8 cellular contexts compared by ENCODE assay signal in the genomic region with DNA sequence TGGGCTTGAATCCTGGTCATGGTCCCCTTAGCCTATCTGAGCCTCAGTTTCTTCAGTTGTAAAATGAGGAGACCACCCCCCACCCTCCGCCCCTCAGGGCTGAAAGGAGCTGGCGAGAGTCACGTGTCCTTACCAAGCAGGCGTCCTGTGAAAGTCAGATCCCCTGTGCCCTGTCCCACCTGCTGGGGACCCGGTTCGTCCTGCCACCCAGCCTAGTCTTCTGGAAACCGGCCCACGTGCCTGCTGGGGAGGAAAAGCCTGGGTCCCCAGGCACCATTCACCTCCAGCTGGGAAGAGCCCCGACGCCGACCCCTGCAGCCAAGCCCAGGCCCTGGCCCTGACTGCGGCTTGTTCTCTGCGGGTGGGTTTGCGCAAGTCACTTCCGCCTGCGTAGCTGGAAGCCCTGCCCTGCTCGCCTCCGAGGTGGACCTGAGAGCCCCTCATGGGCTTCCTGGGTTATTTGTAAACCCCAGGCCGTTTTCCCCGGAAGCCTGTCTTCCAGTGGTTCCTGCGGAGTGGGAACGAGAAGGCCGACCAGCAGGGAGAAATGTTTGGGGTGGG. TPM values are rescaled to one million over a fixed set of nuclear protein-coding genes. Genes with fewer than 3 reads are reported as not detected.
DNase-seq lines count a peak whose midpoint lies in the region; ATAC-seq, FAIRE-seq and TF ChIP-seq lines count a peak whose summit lies in the region.

No MANE protein-coding gene starts in this region.

- no peaks in the 10 kb centered on the region for H3K9me1 ChIP-seq in K562 (ENCODE audit: control insufficient read depth, insufficient read depth, low read length)

- TF ChIP-seq EP300 in K562 (IDR thresholded peaks at IDR 0.05; ENCODE audit: low read length) = no peak

- peaks cover 9 to 33% (median 17%) of the 10 kb centered on the region in 4 donors for H3K4me1 Mint-ChIP-seq in CD4-positive, alpha-beta memory T cell
- peaks cover 9% of the 10 kb centered on the region for H3K4me1 Mint-ChIP-seq in stimulated activated naive CD8-positive, alpha-beta T cell treated with anti-CD3 and anti-CD28 coated beads, Interleukin-15, Interleukin-2, amounts not matched to agents 100 ng/mL and 50 ng/mL, for 24 hours (ENCODE audit: low read depth)

- H3K9ac ChIP-seq in K562 (ENCODE audit: insufficient read depth in 1 of 2, low read depth in 2 of 2, low read length in 2 of 2) = no peak overlapping the region

- no peak overlapping the region for H3K4me2 ChIP-seq in K562 (ENCODE audit: insufficient read depth, low read length)

- H3K27me3 Mint-ChIP-seq in CD4-positive, alpha-beta memory T cell = no peaks in the 10 kb centered on the region
- no peaks in the 10 kb centered on the region for H3K27me3 Mint-ChIP-seq in stimulated activated naive CD8-positive, alpha-beta T cell treated with anti-CD3 and anti-CD28 coated beads, Interleukin-15, Interleukin-2, amounts not matched to agents 100 ng/mL and 50 ng/mL, for 24 hours

- no peaks in the 10 kb centered on the region for H3K79me2 ChIP-seq in K562 (ENCODE audit: control insufficient read depth, insufficient read depth, low read length)

- no TSS peak for BruUV-seq in K562 (replicated peaks; lab: Mats Ljungman, UMichigan)

- peak overlapping the region in 1 of 2 donors; percentile 66 for H3K4me3 ChIP-seq in CD4-positive, alpha-beta memory T cell (ENCODE audit: low read length in 2 of 2)
- no peak overlapping the region for H3K4me3 ChIP-seq in K562

- TF ChIP-seq CTCF in K562 (IDR thresholded peaks at IDR 0.05 in 2 of 3, conservative IDR thresholded peaks at IDR 0.05 in 1 of 3; ENCODE audit: insufficient read depth in 2 of 3, low read depth in 1 of 3, low read length in 3 of 3) = no peak

- TF ChIP-seq POLR2A in K562 (conservative IDR thresholded peaks at IDR 0.05) = peak; percentile 45

- ATAC-seq in K562 (no peak), HG03025 (IDR thresholded peaks at IDR 0.05; ENCODE audit: low FRiP score, unreplicated experiment) (no peak)

- in situ Hi-C loops in K562 (cut with MboI) = no loop called here

- H2AFZ ChIP-seq in K562 (ENCODE audit: low read depth, low read length) = no peak overlapping the region

- H3K4me1 ChIP-seq in CD4-positive, alpha-beta memory T cell (ENCODE audit: insufficient read depth, low read length) = peaks cover 24% of the 10 kb centered on the region
- peaks cover 0 to 38% of the 10 kb centered on the region in 2 experiments; a peak in 2 of 5 replicates for H3K4me1 ChIP-seq in K562 (replicated peaks in 1 of 2; ENCODE audit: control insufficient read depth in 2 of 2, insufficient read depth in 2 of 2, low read length in 2 of 2)

- H3K27ac Mint-ChIP-seq in CD4-positive, alpha-beta memory T cell = peak overlapping the region in 6 of 7 donors; percentile 47 to 72 (median 64)
- no peak overlapping the region for H3K27ac Mint-ChIP-seq in stimulated activated naive CD8-positive, alpha-beta T cell treated with anti-CD3 and anti-CD28 coated beads, Interleukin-15, Interleukin-2, amounts not matched to agents 100 ng/mL and 50 ng/mL, for 24 hours

- peak overlapping the region in 7 of 8 donors; percentile 40 to 74 (median 62) for H3K4me3 Mint-ChIP-seq in CD4-positive, alpha-beta memory T cell
- peak overlapping the region; percentile 23 for H3K4me3 Mint-ChIP-seq in stimulated activated naive CD8-positive, alpha-beta T cell treated with anti-CD3 and anti-CD28 coated beads, Interleukin-15, Interleukin-2, amounts not matched to agents 100 ng/mL and 50 ng/mL, for 24 hours

- H3K27ac ChIP-seq in CD4-positive, alpha-beta memory T cell (ENCODE audit: low read depth, low read length) = peak overlapping the region; percentile 68
- no peak overlapping the region for H3K27ac ChIP-seq in K562 (ENCODE audit: extremely low read depth, low read depth, low read length)

- CTCF ChIA-PET in CD4-positive, alpha-beta memory T cell (lab: Charles Lee; ENCODE audit: partially characterized antibody) = interaction anchor here (0.7 to 3.6 kb wide), 10 partner anchors 9 to 49 kb away, joined by 3 to 9 read pairs (median 5); partner anchors contain the start of gene ANKRD13D
- CTCF ChIA-PET in K562 (lab: Yijun Ruan, JAX; ENCODE audit: low intra/inter-chr PET ratio) = no interaction called here

- H3K9me3 Mint-ChIP-seq in CD4-positive, alpha-beta memory T cell = peaks cover 0 to 1% (median 0%) of the 10 kb centered on the region in 8 donors
- no peaks in the 10 kb centered on the region for H3K9me3 Mint-ChIP-seq in stimulated activated naive CD8-positive, alpha-beta T cell treated with anti-CD3 and anti-CD28 coated beads, Interleukin-15, Interleukin-2, amounts not matched to agents 100 ng/mL and 50 ng/mL, for 24 hours

- intact Hi-C loops in CD4-positive, alpha-beta memory T cell (cut with micrococcal nuclease) = loop anchor here (2.0 kb wide), 2 partner anchors 14 kb away; partner anchors contain the start of gene ANKRD13D
- intact Hi-C loops in K562 (cut with micrococcal nuclease) = no loop called here

- H4K20me1 ChIP-seq in K562 (replicated peaks; ENCODE audit: control insufficient read depth, insufficient read depth, low read length) = no peaks in the 10 kb centered on the region

- H3K36me3 Mint-ChIP-seq in CD4-positive, alpha-beta memory T cell = peaks cover 6 to 24% of the 10 kb centered on the region in 2 donors
- peaks cover 14% of the 10 kb centered on the region for H3K36me3 Mint-ChIP-seq in stimulated activated naive CD8-positive, alpha-beta T cell treated with anti-CD3 and anti-CD28 coated beads, Interleukin-15, Interleukin-2, amounts not matched to agents 100 ng/mL and 50 ng/mL, for 24 hours (ENCODE audit: low read depth)

- no peak for FAIRE-seq in K562 (lab: Jason Lieb, UNC)

- POLR2A ChIA-PET in CD4-positive, alpha-beta memory T cell (lab: Charles Lee; ENCODE audit: partially characterized antibody) = interaction anchor here (0.6 to 14.6 kb wide), 18 partner anchors 9 to 686 kb away, joined by 3 to 196 read pairs (median 4); partner anchors contain the start of genes ANKRD13D, GRK2, POLD4 and PPP1CA
- POLR2A ChIA-PET in K562 (lab: Yijun Ruan, JAX) = interaction anchor here (0.7 to 2.1 kb wide), 2 partner anchors 9 to 12 kb away, joined by 3 to 10 read pairs; no protein-coding TSS in a partner anchor

- WGBS in K562 (ENCODE audit: insufficient coverage, low coverage, missing lambda C conversion rate) = 88% methylated on average over 22 of the region's 23 CpGs

- no peaks in the 10 kb centered on the region for H3K27me3 ChIP-seq in CD4-positive, alpha-beta memory T cell (ENCODE audit: insufficient read depth, low read length)
- no peaks in the 10 kb centered on the region for H3K27me3 ChIP-seq in K562 (ENCODE audit: control insufficient read depth in 2 of 2, insufficient read depth in 2 of 2, low read length in 2 of 2)

- no peaks in the 10 kb centered on the region for H3K9me3 ChIP-seq in CD4-positive, alpha-beta memory T cell (ENCODE audit: control insufficient read depth in 1 of 2, low read length in 2 of 2)
- H3K9me3 ChIP-seq in K562 (replicated peaks; ENCODE audit: control insufficient read depth, insufficient read depth, low read depth, low read length) = no peaks in the 10 kb centered on the region

- DNase-seq in CD4-positive, alpha-beta memory T cell = no peak
- DNase-seq in MV-4-11 (lab: John Stamatoyannopoulos, UW) (peak; percentile 71), K562 (ENCODE audit: extremely low read depth in 1 of 4, low spot score in 3 of 4) (no peak), islet precursor cell (peak; percentile 79), amygdala (lab: John Stamatoyannopoulos, UW) (no peak)
- no peak for DNase-seq in activated CD4-positive, alpha-beta T cell treated with anti-CD3 and anti-CD28 coated beads for 1 hour

- no peak for TF ChIP-seq RAD21 in K562 (CRISPR knock-in tag; conservative IDR thresholded peaks at IDR 0.05 in 1 of 2, IDR thresholded peaks at IDR 0.05 in 1 of 2)

- peaks cover 34% of the 10 kb centered on the region for H3K36me3 ChIP-seq in CD4-positive, alpha-beta memory T cell (ENCODE audit: insufficient read depth, low read length)
- H3K36me3 ChIP-seq in K562 (ENCODE audit: control insufficient read depth, insufficient read depth, low read length) = peaks cover 43% of the 10 kb centered on the region; the same call in 2 of the 3 replicates

RNA-seq across cellular contexts. Expression of gene SSH3, which starts 0.7 kb away (rescaled TPM):
- total RNA-seq in CD4-positive, alpha-beta memory T cell = 10 to 100 TPM; 22.5 to 26.3 TPM
- polyA plus RNA-seq in CD4-positive, alpha-beta memory T cell = 1 to 10 TPM in 1 of 2 donors, under 1 TPM in 1; 0.79 to 6.5 TPM
- 1.5 and 6.8 TPM in 2 replicates for total RNA-seq in K562 (2011; cell fraction: chromatin; rRNA removed; ENCODE audit: low replicate concordance)
- total RNA-seq in K562 (2011; cell fraction: nucleolus; rRNA removed) = 2.8 and 3.3 TPM in 2 replicates
- 0.92 and 1.3 TPM in 2 replicates for total RNA-seq in K562 (2011; cell fraction: nucleoplasm; rRNA removed)
- total RNA-seq in K562 (2014; rRNA removed) (0.12 and 0.27 TPM in 2 replicates), K562 (2014; rRNA removed; fragmentation: Illumina TruSeq; extraction: Trizol) (not detected in 2 replicates), K562 (2015; rRNA removed; fragmentation: Illumina TruSeq; extraction: Trizol) (0.14 and 0.68 TPM in 2 replicates), K562 (2021) (1.0 and 1.5 TPM in 2 replicates)
- polyA plus RNA-seq in K562 (2011; rRNA removed) (0.07 and 0.88 TPM in 2 replicates), K562 (2014; fragmentation: Illumina TruSeq; extraction: Trizol) (0.19 and 0.24 TPM in 2 replicates), K562 (2014; fragmentation: Nextera tagmentation; extraction: Ambion mirVana) (not detected), K562 (2014; rRNA removed) (0.24 and 0.90 TPM in 2 replicates)
- polyA plus RNA-seq in K562 (2011; cell fraction: cytosol; rRNA removed) = 0.12 and 0.39 TPM in 2 replicates
- 1.3 and 3.4 TPM in 2 replicates for polyA plus RNA-seq in K562 (2011; cell fraction: nucleus; rRNA removed)
- polyA plus RNA-seq in K562 (2012) = 1.3 and 1.4 TPM in 2 replicates
- 0.09 TPM in 1 of 2 replicates, not detected in the other for polyA minus RNA-seq in K562 (2011; rRNA and poly(A)+ RNA removed)
- 0.48 TPM in 1 of 2 replicates, not detected in the other for polyA minus RNA-seq in K562 (2011; cell fraction: cytosol; rRNA and poly(A)+ RNA removed)
- polyA minus RNA-seq in K562 (2011; cell fraction: nucleus; rRNA and poly(A)+ RNA removed) = 0.89 and 1.5 TPM in 2 replicates

RNA-seq across cellular contexts. Expression of gene ANKRD13D, which starts 13.5 kb away (rescaled TPM):
- total RNA-seq in CD4-positive, alpha-beta memory T cell = 100 to 1,000 TPM; 244 to 247 TPM
- polyA plus RNA-seq in CD4-positive, alpha-beta memory T cell = 10 to 100 TPM; 12.0 to 31.3 TPM
- total RNA-seq in K562 (2011; cell fraction: chromatin; rRNA removed; ENCODE audit: low replicate concordance) = 105 and 289 TPM in 2 replicates
- 185 and 212 TPM in 2 replicates for total RNA-seq in K562 (2011; cell fraction: nucleolus; rRNA removed)
- 120 and 126 TPM in 2 replicates for total RNA-seq in K562 (2011; cell fraction: nucleoplasm; rRNA removed)
- 28.6 and 30.5 TPM in 2 replicates for total RNA-seq in K562 (2014; rRNA removed)
- 5.3 and 7.9 TPM in 2 replicates for total RNA-seq in K562 (2014; rRNA removed; fragmentation: Illumina TruSeq; extraction: Trizol)
- 19.6 and 25.1 TPM in 2 replicates for total RNA-seq in K562 (2015; rRNA removed; fragmentation: Illumina TruSeq; extraction: Trizol)
- total RNA-seq in K562 (2021) = 37.3 and 40.9 TPM in 2 replicates
- polyA plus RNA-seq in K562 (2011; rRNA removed) = 22.4 and 36.6 TPM in 2 replicates
- 28.9 and 46.9 TPM in 2 replicates for polyA plus RNA-seq in K562 (2011; cell fraction: cytosol; rRNA removed)
- polyA plus RNA-seq in K562 (2011; cell fraction: nucleus; rRNA removed) = 147 and 217 TPM in 2 replicates
- 22.5 and 55.8 TPM in 2 replicates for polyA plus RNA-seq in K562 (2012)
- 15.8 and 20.8 TPM in 2 replicates for polyA plus RNA-seq in K562 (2014; fragmentation: Illumina TruSeq; extraction: Trizol)
- 1 to 10 TPM in 1 of 2 experiments, under 1 TPM in 1; 0.94 to 1.9 TPM for polyA plus RNA-seq in K562 (2014; fragmentation: Nextera tagmentation; extraction: Ambion mirVana)
- 38.8 and 40.8 TPM in 2 replicates for polyA plus RNA-seq in K562 (2014; rRNA removed)
- polyA minus RNA-seq in K562 (2011; rRNA and poly(A)+ RNA removed) = 9.5 and 12.1 TPM in 2 replicates
- 10.6 and 13.5 TPM in 2 replicates for polyA minus RNA-seq in K562 (2011; cell fraction: cytosol; rRNA and poly(A)+ RNA removed)
- polyA minus RNA-seq in K562 (2011; cell fraction: nucleus; rRNA and poly(A)+ RNA removed) = 54.4 and 59.6 TPM in 2 replicates

RNA-seq across cellular contexts. Expression of gene GRK2, which starts 36.4 kb away (rescaled TPM):
- 100 to 1,000 TPM; 299 to 310 TPM for total RNA-seq in CD4-positive, alpha-beta memory T cell
- 10 to 100 TPM; 12.8 to 63.7 TPM for polyA plus RNA-seq in CD4-positive, alpha-beta memory T cell
- total RNA-seq in K562 (2011; cell fraction: chromatin; rRNA removed; ENCODE audit: low replicate concordance) = 64.7 and 214 TPM in 2 replicates
- 185 and 206 TPM in 2 replicates for total RNA-seq in K562 (2011; cell fraction: nucleolus; rRNA removed)
- 62.7 and 78.2 TPM in 2 replicates for total RNA-seq in K562 (2011; cell fraction: nucleoplasm; rRNA removed)
- total RNA-seq in K562 (2014; rRNA removed) = 83.1 and 97.8 TPM in 2 replicates
- 27.8 and 41.7 TPM in 2 replicates for total RNA-seq in K562 (2014; rRNA removed; fragmentation: Illumina TruSeq; extraction: Trizol)
- 40.6 and 42.2 TPM in 2 replicates for total RNA-seq in K562 (2015; rRNA removed; fragmentation: Illumina TruSeq; extraction: Trizol)
- 93.3 and 95.3 TPM in 2 replicates for total RNA-seq in K562 (2021)
- 63.4 and 98.5 TPM in 2 replicates for polyA plus RNA-seq in K562 (2011; rRNA removed)
- 70.8 and 122 TPM in 2 replicates for polyA plus RNA-seq in K562 (2011; cell fraction: cytosol; rRNA removed)
- 259 and 262 TPM in 2 replicates for polyA plus RNA-seq in K562 (2011; cell fraction: nucleus; rRNA removed)
- polyA plus RNA-seq in K562 (2012) = 87.6 and 130 TPM in 2 replicates
- polyA plus RNA-seq in K562 (2014; fragmentation: Illumina TruSeq; extraction: Trizol) = 56.5 and 65.3 TPM in 2 replicates
- polyA plus RNA-seq in K562 (2014; fragmentation: Nextera tagmentation; extraction: Ambion mirVana) = under 1 TPM; 0.24 to 0.82 TPM
- 95.8 and 96.0 TPM in 2 replicates for polyA plus RNA-seq in K562 (2014; rRNA removed)
- 36.9 and 61.5 TPM in 2 replicates for polyA minus RNA-seq in K562 (2011; rRNA and poly(A)+ RNA removed)
- polyA minus RNA-seq in K562 (2011; cell fraction: cytosol; rRNA and poly(A)+ RNA removed) = 89.3 and 92.9 TPM in 2 replicates
- 57.5 and 75.9 TPM in 2 replicates for polyA minus RNA-seq in K562 (2011; cell fraction: nucleus; rRNA and poly(A)+ RNA removed)

RNA-seq across cellular contexts. Expression of gene POLD4, which starts 50.7 kb away (rescaled TPM):
- 10 to 100 TPM; 87.9 to 91.3 TPM for total RNA-seq in CD4-positive, alpha-beta memory T cell
- polyA plus RNA-seq in CD4-positive, alpha-beta memory T cell = 10 to 100 TPM; 93.6 to 96.2 TPM
- total RNA-seq in K562 (2011; cell fraction: chromatin; rRNA removed; ENCODE audit: low replicate concordance) = 26.2 and 67.4 TPM in 2 replicates
- 64.6 and 81.5 TPM in 2 replicates for total RNA-seq in K562 (2011; cell fraction: nucleolus; rRNA removed)
- 46.1 and 55.9 TPM in 2 replicates for total RNA-seq in K562 (2011; cell fraction: nucleoplasm; rRNA removed)
- total RNA-seq in K562 (2014; rRNA removed) (53.6 and 56.2 TPM in 2 replicates), K562 (2014; rRNA removed; fragmentation: Illumina TruSeq; extraction: Trizol) (8.3 and 9.9 TPM in 2 replicates), K562 (2015; rRNA removed; fragmentation: Illumina TruSeq; extraction: Trizol) (18.3 and 18.7 TPM in 2 replicates), K562 (2021) (32.7 and 42.1 TPM in 2 replicates)
- polyA plus RNA-seq in K562 (2011; rRNA removed) (39.4 and 42.2 TPM in 2 replicates), K562 (2014; fragmentation: Illumina TruSeq; extraction: Trizol) (10.6 and 25.7 TPM in 2 replicates), K562 (2014; fragmentation: Nextera tagmentation; extraction: Ambion mirVana) (1 to 10 TPM; 5.8 to 6.1 TPM), K562 (2014; rRNA removed) (64.5 and 69.7 TPM in 2 replicates)
- polyA plus RNA-seq in K562 (2011; cell fraction: cytosol; rRNA removed) = 73.0 and 175 TPM in 2 replicates
- 55.9 and 110 TPM in 2 replicates for polyA plus RNA-seq in K562 (2011; cell fraction: nucleus; rRNA removed)
- polyA plus RNA-seq in K562 (2012) = 66.3 and 137 TPM in 2 replicates
- 6.7 and 10.2 TPM in 2 replicates for polyA minus RNA-seq in K562 (2011; rRNA and poly(A)+ RNA removed)
- 21.3 and 21.8 TPM in 2 replicates for polyA minus RNA-seq in K562 (2011; cell fraction: cytosol; rRNA and poly(A)+ RNA removed)
- 27.2 and 29.6 TPM in 2 replicates for polyA minus RNA-seq in K562 (2011; cell fraction: nucleus; rRNA and poly(A)+ RNA removed)

Comparison
In these comparisons a context has a peak if more than half of its experiments do, and no peak if none do; other contexts are left out.
1. DNase-seq: peak in MV-4-11 (single experiment) and islet precursor cell (single experiment); none in CD4-positive, alpha-beta memory T cell (0 of 5), K562 (0 of 4), amygdala (0 of 56) and activated CD4-positive, alpha-beta T cell treated with anti-CD3 and anti-CD28 coated beads for 1 hour (single experiment).